In genomic region chr2:172084734-172085459, GRCh38 we compare ENCODE assay signal across 8 cellular contexts. TPM values are rescaled to one million over a fixed set of nuclear protein-coding genes. Genes with fewer than 3 reads are reported as not detected.
DNase-seq lines count a peak whose midpoint lies in the region; ATAC-seq and TF ChIP-seq lines count a peak whose summit lies in the region.

No MANE protein-coding gene starts in this region.

- H3K36me3 ChIP-seq in urinary bladder (ENCODE audit: insufficient read depth), result no peaks in the 10 kb centered on the region

- H3K27ac Mint-ChIP-seq in activated CD8-positive, alpha-beta T cell treated with anti-CD3 and anti-CD28 coated beads for 36 hours, result no peak overlapping the region

- no peaks in the 10 kb centered on the region for H3K9me3 Mint-ChIP-seq in activated CD8-positive, alpha-beta T cell treated with anti-CD3 and anti-CD28 coated beads for 36 hours

- H3K4me1 ChIP-seq in urinary bladder (ENCODE audit: insufficient read depth), result peaks cover 2% of the 10 kb centered on the region

- no peak overlapping the region for H3K27ac ChIP-seq in urinary bladder (ENCODE audit: low read depth)

- peaks cover 6% of the 10 kb centered on the region for H3K36me3 Mint-ChIP-seq in activated CD8-positive, alpha-beta T cell treated with anti-CD3 and anti-CD28 coated beads for 36 hours (ENCODE audit: low read depth)

- peaks cover 48% of the 10 kb centered on the region for H3K4me1 Mint-ChIP-seq in activated CD8-positive, alpha-beta T cell treated with anti-CD3 and anti-CD28 coated beads for 36 hours (ENCODE audit: low read depth)

- intact Hi-C loops in activated CD8-positive, alpha-beta T cell treated with anti-CD3 and anti-CD28 coated beads for 36 hours (cut with micrococcal nuclease), result loop anchor here (2.0 kb wide), 1 partner anchor 18 kb away; the partner anchor contains the start of gene DLX2

- H3K27me3 Mint-ChIP-seq in activated CD8-positive, alpha-beta T cell treated with anti-CD3 and anti-CD28 coated beads for 36 hours, result peaks cover 90% of the 10 kb centered on the region

- DNase-seq in DMS153 treated with DMSO at 0.1 percent for 48 hours (lab: John Stamatoyannopoulos, UW; ENCODE audit: unreplicated experiment) (peak; percentile 91), NCI-H524 treated with DMSO at 0.1 percent for 48 hours (lab: John Stamatoyannopoulos, UW) (peak; percentile 52), fibroblast of gingiva (ENCODE audit: low read depth) (peak; percentile 98), myocyte (ENCODE audit: low read depth) (peak; percentile 97)
- DNase-seq in activated CD8-positive, alpha-beta T cell treated with anti-CD3 and anti-CD28 coated beads for 36 hours, result peak; percentile 80

- TF ChIP-seq CTCF in activated CD8-positive, alpha-beta T cell treated with anti-CD3 and anti-CD28 coated beads for 36 hours (IDR thresholded peaks at IDR 0.05), result no peak

- ATAC-seq in GM19395 (IDR thresholded peaks at IDR 0.05; ENCODE audit: unreplicated experiment) (peak; percentile 84), HG03439 (IDR thresholded peaks at IDR 0.05; ENCODE audit: unreplicated experiment) (peak; percentile 84)
- peak; percentile 79 for ATAC-seq in activated CD8-positive, alpha-beta T cell treated with anti-CD3 and anti-CD28 coated beads for 36 hours

- under 1% methylated on average over 74 of the region's 74 CpGs for WGBS in urinary bladder

- peak overlapping the region; percentile 75 for H3K4me3 Mint-ChIP-seq in activated CD8-positive, alpha-beta T cell treated with anti-CD3 and anti-CD28 coated beads for 36 hours

- peak overlapping the region; percentile 23 for H3K4me3 ChIP-seq in urinary bladder (ENCODE audit: low read depth, low read length)

- POLR2A ChIA-PET in activated CD8-positive, alpha-beta T cell treated with anti-CD3 and anti-CD28 coated beads for 36 hours (lab: Charles Lee), result interaction anchor here (0.7 kb wide), 1 partner anchor 367 kb away, joined by 3 read pairs; no protein-coding TSS in a partner anchor

- CTCF ChIA-PET in activated CD8-positive, alpha-beta T cell treated with anti-CD3 and anti-CD28 coated beads for 36 hours (lab: Charles Lee), result interaction anchor here (0.6 to 4.5 kb wide), 6 partner anchors 9 to 29 kb away, joined by 3 to 43 read pairs (median 6); no protein-coding TSS in a partner anchor

RNA-seq across cellular contexts. Expression of gene DLX1, which starts 0.4 kb away (rescaled TPM):
- not detected for total RNA-seq in activated CD8-positive, alpha-beta T cell treated with anti-CD3 and anti-CD28 coated beads for 36 hours
- total RNA-seq in myocyte (0.78 and 0.94 TPM in 2 replicates), urinary bladder (0.21 TPM)
- 1.7 TPM for polyA plus RNA-seq in myocyte (2012)
- polyA plus RNA-seq in urinary bladder, result 0.41 TPM

RNA-seq across cellular contexts. Expression of gene DLX2, which starts 17.8 kb away (rescaled TPM):
- not detected for total RNA-seq in activated CD8-positive, alpha-beta T cell treated with anti-CD3 and anti-CD28 coated beads for 36 hours
- total RNA-seq in myocyte, result 0.47 and 0.67 TPM in 2 replicates
- polyA plus RNA-seq in myocyte (2012), result 0.54 TPM
- total RNA-seq in urinary bladder, result not detected
- 0.08 TPM for polyA plus RNA-seq in urinary bladder
